In the genomic region with DNA sequence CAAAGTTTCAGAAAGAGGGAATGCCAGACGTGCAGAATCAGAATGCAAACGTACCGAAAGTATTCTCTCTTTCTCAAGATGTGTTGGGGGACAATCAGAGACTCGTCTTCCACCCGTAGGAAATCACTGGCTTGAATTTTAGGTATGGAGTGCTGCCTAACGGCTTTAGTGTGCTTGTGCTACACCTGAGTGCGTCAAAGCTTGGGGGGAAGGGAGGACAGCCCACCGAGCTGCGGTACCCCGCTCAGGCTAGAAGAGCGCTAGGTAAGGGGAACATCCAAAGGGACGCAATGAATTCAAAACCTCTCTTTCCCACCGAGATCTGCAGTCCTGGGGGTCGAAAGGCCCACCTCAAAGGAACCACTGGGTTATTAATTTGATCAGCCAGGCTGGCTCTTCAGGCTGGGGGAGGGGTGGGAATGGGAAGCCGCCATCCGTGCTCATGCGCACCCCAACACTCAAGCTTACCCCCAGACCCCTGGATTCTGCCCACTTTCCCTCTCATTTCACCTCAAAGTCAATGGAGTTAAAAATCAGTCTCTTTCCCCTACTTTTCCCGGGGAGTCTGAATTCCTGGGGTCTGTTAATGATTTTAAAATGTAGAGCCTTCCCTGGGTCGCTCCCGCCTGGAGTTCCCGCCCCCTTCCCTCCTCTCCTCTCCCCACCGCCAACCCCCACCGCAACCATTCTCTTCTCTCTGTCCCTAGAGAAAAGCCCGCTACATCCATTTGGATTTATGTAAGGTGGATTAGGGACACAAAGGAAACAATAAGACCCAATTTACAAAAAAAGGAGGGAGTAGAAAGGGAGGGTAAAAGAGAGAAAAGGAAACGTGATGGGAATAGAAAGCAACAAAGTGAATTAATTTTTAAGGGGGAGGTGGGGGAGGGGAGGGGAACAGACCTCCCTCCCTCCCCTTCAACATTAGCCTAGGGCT, we compare ENCODE assay signal across 10 cellular contexts. TPM values are rescaled to one million over a fixed set of nuclear protein-coding genes. Genes with fewer than 3 reads are reported as not detected.
A peak's percentile ranks its signal among the peaks of the same experiment; 100 is the strongest.
DNase-seq lines count a peak whose midpoint lies in the region; ATAC-seq and TF ChIP-seq lines count a peak whose summit lies in the region.
"Had no signal": no experiment of that assay in that cellular context is flagged by ENCODE, and none has a peak within 500 bp of the region (broad histone marks: within the 10 kb centered on the region; RNA-seq: fewer than 3 reads in every experiment).

No MANE protein-coding gene starts in this region.

- H3K27me3 Mint-ChIP-seq in T-helper 1 cell treated with Interleukin-12 subunit alpha and Interleukin-12 subunit beta and Interleukin-4 antibody, amounts not matched to agents 30 μg/mL and 1 μg/mL, for 36 hours (ENCODE audit: low read depth): peaks cover 67% of the 10 kb centered on the region
- H3K27me3 Mint-ChIP-seq in activated B cell treated with CpG ODN at 0.5 μM for 24 hours (peaks cover 11% of the 10 kb centered on the region), immature natural killer cell (ENCODE audit: low read depth in 3 of 3) (peaks cover 11 to 32% (median 20%) of the 10 kb centered on the region in 3 donors)

- H3K36me3 Mint-ChIP-seq in T-helper 1 cell treated with Interleukin-12 subunit alpha and Interleukin-12 subunit beta and Interleukin-4 antibody, amounts not matched to agents 30 μg/mL and 1 μg/mL, for 36 hours (ENCODE audit: low read depth): peaks cover 12% of the 10 kb centered on the region
- H3K36me3 Mint-ChIP-seq in activated B cell treated with CpG ODN at 0.5 μM for 24 hours (ENCODE audit: low read depth): peaks cover 12% of the 10 kb centered on the region
- H3K36me3 Mint-ChIP-seq in immature natural killer cell: peaks cover 7 to 14% (median 10%) of the 10 kb centered on the region in 3 donors
- peaks cover 16% of the 10 kb centered on the region for H3K36me3 Mint-ChIP-seq in stimulated activated effector memory CD8-positive, alpha-beta T cell treated with anti-CD3 and anti-CD28 coated beads, Interleukin-12 subunit alpha, Interleukin-12 subunit beta, amount 100 ng/mL, for 72 hours

- H3K27ac Mint-ChIP-seq in T-helper 1 cell treated with Interleukin-12 subunit alpha and Interleukin-12 subunit beta and Interleukin-4 antibody, amounts not matched to agents 30 μg/mL and 1 μg/mL, for 36 hours: no peak overlapping the region
- no peak overlapping the region for H3K27ac Mint-ChIP-seq in activated B cell treated with CpG ODN at 0.5 μM for 24 hours
- H3K27ac Mint-ChIP-seq in immature natural killer cell: peak overlapping the region in 2 of 6 donors; percentile 41 to 54
- no peak overlapping the region for H3K27ac Mint-ChIP-seq in stimulated activated effector memory CD8-positive, alpha-beta T cell treated with anti-CD3 and anti-CD28 coated beads, Interleukin-12 subunit alpha, Interleukin-12 subunit beta, amount 100 ng/mL, for 72 hours

- CTCF ChIA-PET in activated B cell treated with CpG ODN at 0.5 μM for 24 hours (lab: Charles Lee): no interaction called here

- DNase-seq in T-helper 1 cell (no peak), activated B cell treated with CpG ODN at 0.5 μM for 24 hours (no peak), immature natural killer cell (no peak), foreskin melanocyte (no peak)
- DNase-seq in stimulated activated effector memory CD8-positive, alpha-beta T cell treated with anti-CD3 and anti-CD28 coated beads, Interleukin-12 subunit alpha, Interleukin-12 subunit beta, amount 100 ng/mL, for 72 hours (ENCODE audit: low spot score in 2 of 2): no peak
- no peak for DNase-seq in NK-92 treated with Interleukin-12 subunit alpha and Interleukin-12 subunit beta, amount 100 ng/mL, for 24 hours (lab: John Stamatoyannopoulos, UW)
- DNase-seq: AML-193, small intestine had no signal

- POLR2A ChIA-PET in activated B cell treated with CpG ODN at 0.5 μM for 24 hours (lab: Charles Lee): no interaction called here

- TF ChIP-seq CTCF in activated B cell treated with CpG ODN at 0.5 μM for 24 hours (IDR thresholded peaks at IDR 0.05): no peak

- intact Hi-C loops in activated B cell treated with CpG ODN at 0.5 μM for 24 hours (cut with micrococcal nuclease): loop anchor here (5.0 kb wide), 7 partner anchors 147 to 1088 kb away; a partner anchor contains a TSS

- H3K4me3 Mint-ChIP-seq in T-helper 1 cell treated with Interleukin-12 subunit alpha and Interleukin-12 subunit beta and Interleukin-4 antibody, amounts not matched to agents 30 μg/mL and 1 μg/mL, for 36 hours: peak overlapping the region; percentile 93
- H3K4me3 Mint-ChIP-seq in activated B cell treated with CpG ODN at 0.5 μM for 24 hours (peak overlapping the region; percentile 85), immature natural killer cell (peak overlapping the region; percentile 87 to 93 (median 90))
- H3K4me3 Mint-ChIP-seq in stimulated activated effector memory CD8-positive, alpha-beta T cell treated with anti-CD3 and anti-CD28 coated beads, Interleukin-12 subunit alpha, Interleukin-12 subunit beta, amount 100 ng/mL, for 72 hours: peak overlapping the region; percentile 83

- no peaks in the 10 kb centered on the region for H3K9me3 Mint-ChIP-seq in T-helper 1 cell treated with Interleukin-12 subunit alpha and Interleukin-12 subunit beta and Interleukin-4 antibody, amounts not matched to agents 30 μg/mL and 1 μg/mL, for 36 hours
- H3K9me3 Mint-ChIP-seq in activated B cell treated with CpG ODN at 0.5 μM for 24 hours: no peaks in the 10 kb centered on the region
- H3K9me3 Mint-ChIP-seq in immature natural killer cell: no peaks in the 10 kb centered on the region
- no peaks in the 10 kb centered on the region for H3K9me3 Mint-ChIP-seq in stimulated activated effector memory CD8-positive, alpha-beta T cell treated with anti-CD3 and anti-CD28 coated beads, Interleukin-12 subunit alpha, Interleukin-12 subunit beta, amount 100 ng/mL, for 72 hours

- peaks cover 26% of the 10 kb centered on the region for H3K4me1 Mint-ChIP-seq in T-helper 1 cell treated with Interleukin-12 subunit alpha and Interleukin-12 subunit beta and Interleukin-4 antibody, amounts not matched to agents 30 μg/mL and 1 μg/mL, for 36 hours (ENCODE audit: low read depth)
- peaks cover 41% of the 10 kb centered on the region for H3K4me1 Mint-ChIP-seq in activated B cell treated with CpG ODN at 0.5 μM for 24 hours
- peaks cover 47 to 64% of the 10 kb centered on the region in 2 donors for H3K4me1 Mint-ChIP-seq in immature natural killer cell
- peaks cover 47% of the 10 kb centered on the region for H3K4me1 Mint-ChIP-seq in stimulated activated effector memory CD8-positive, alpha-beta T cell treated with anti-CD3 and anti-CD28 coated beads, Interleukin-12 subunit alpha, Interleukin-12 subunit beta, amount 100 ng/mL, for 72 hours

- no peak for ATAC-seq in activated B cell treated with CpG ODN at 0.5 μM for 24 hours (ENCODE audit: low read depth)
- ATAC-seq in stimulated activated effector memory CD8-positive, alpha-beta T cell treated with anti-CD3 and anti-CD28 coated beads, Interleukin-12 subunit alpha, Interleukin-12 subunit beta, amount 100 ng/mL, for 72 hours: no peak
- ATAC-seq in HG02981 (IDR thresholded peaks at IDR 0.05; ENCODE audit: unreplicated experiment): no peak

RNA-seq across cellular contexts. Expression of a gene that starts 2.5 kb away (rescaled TPM):
- 23.9 and 26.4 TPM in 2 replicates for total RNA-seq in activated B cell treated with CpG ODN at 0.5 μM for 24 hours
- 10 to 100 TPM in 2 of 3 donors, 1 to 10 TPM in 1; 6.7 to 18.0 (median 14.2) TPM for polyA plus RNA-seq in immature natural killer cell
